In genomic region chr5:132736853-132737833, GRCh38 we compare ENCODE assay signal across 8 cellular contexts. TPM values are rescaled to one million over a fixed set of nuclear protein-coding genes. Genes with fewer than 3 reads are reported as not detected.
DNase-seq lines count a peak whose midpoint lies in the region; ATAC-seq, FAIRE-seq and TF ChIP-seq lines count a peak whose summit lies in the region.

TSS of gene KIF3A (minus strand) at chr5:132737546. CDS start at chr5:132737419, 127 bp downstream.

- intact Hi-C loops in adrenal gland (cut with DNase I) = no loop called here
- intact Hi-C loops in heart right ventricle (cut with DNase I) = loop anchor here in 3 of 10 donors (5.0 kb wide), 3 partner anchors 35 to 85 kb away; partner anchors contain the start of gene SEPTIN8 (in 1 of the 3)
- intact Hi-C loops in posterior cingulate gyrus (cut with DNase I) = loop anchor here (5.0 to 10.0 kb wide), 2 partner anchors 130 to 182 kb away; partner anchors contain the start of genes GDF9, RAD50 and UQCRQ
- intact Hi-C loops in upper lobe of right lung (cut with DNase I) = no loop called here

- H3K36me3 ChIP-seq in adrenal gland (replicated peaks in 1 of 2) (no peaks in the 10 kb centered on the region), heart right ventricle (peaks cover 0 to 21% (median 0%) of the 10 kb centered on the region in 9 donors), upper lobe of right lung (no peaks in the 10 kb centered on the region)

- DNase-seq in GM12891 (ENCODE audit: insufficient read length, low spot score) = peak; percentile 97
- DNase-seq in NCI-H1436 treated with DMSO at 0.1 percent for 48 hours (lab: John Stamatoyannopoulos, UW) = peak; percentile 78
- peak; percentile 88 to 99 (median 96) for DNase-seq in T-cell
- peak; percentile 97 to 98 (median 98) for DNase-seq in adrenal gland
- DNase-seq in heart right ventricle = peak; percentile 95 to 99
- DNase-seq in posterior cingulate gyrus = peak; percentile 95 to 99 (median 96)
- DNase-seq in upper lobe of right lung = peak; percentile 99

- TF ChIP-seq CTCF in adrenal gland (IDR thresholded peaks at IDR 0.05) = peak in 3 of 6 experiments; percentile 22 to 40 (median 27)
- TF ChIP-seq CTCF in heart right ventricle (IDR thresholded peaks at IDR 0.05) = peak in 2 of 9 donors; percentile 26 to 35
- peak; percentile 5 for TF ChIP-seq CTCF in upper lobe of right lung (IDR thresholded peaks at IDR 0.05)

- POLR2A ChIA-PET in T-cell (lab: Charles Lee) = interaction anchor here (0.5 to 1.4 kb wide), 5 partner anchors 10 to 246 kb away, joined by 3 to 8 read pairs (median 5); partner anchors contain the start of genes CCNI2 (in 1 of the 2) and IRF1 (in 1 of the 2)

- peak within 1 kb of the TSS; percentile 88 to 92 (median 91) for H3K4me3 Mint-ChIP-seq in T-cell

- H3K36me3 Mint-ChIP-seq in T-cell = peaks cover 11% of the 10 kb centered on the region

- no peaks in the 10 kb centered on the region for H3K9me3 Mint-ChIP-seq in T-cell

- CTCF ChIA-PET in T-cell (lab: Charles Lee) = interaction anchor here (0.6 to 4.1 kb wide), 2 partner anchors 10 to 108 kb away, joined by 6 to 31 read pairs; partner anchors contain the start of gene CCNI2 (in 1 of the 2)

- H3K27ac Mint-ChIP-seq in T-cell = peak within 1 kb of the TSS; percentile 89 to 91

- H3K27me3 ChIP-seq in adrenal gland (no peaks in the 10 kb centered on the region), heart right ventricle (peaks cover 0 to 11% (median 0%) of the 10 kb centered on the region in 7 donors), upper lobe of right lung (no peaks in the 10 kb centered on the region)

- H3K4me1 ChIP-seq in adrenal gland (replicated peaks in 1 of 2) = peaks cover 5 to 6% of the 10 kb centered on the region in 2 donors
- H3K4me1 ChIP-seq in heart right ventricle = peaks cover 0 to 21% (median 17%) of the 10 kb centered on the region in 9 donors
- H3K4me1 ChIP-seq in upper lobe of right lung = peaks cover 15% of the 10 kb centered on the region

- peaks cover 36 to 41% (median 37%) of the 10 kb centered on the region in 3 donors for H3K4me1 Mint-ChIP-seq in T-cell

- H3K27ac ChIP-seq in adrenal gland (peak within 1 kb of the TSS in 4 of 5 donors; percentile 33 to 87 (median 57)), heart right ventricle (peak within 1 kb of the TSS in 9 of 10 donors; percentile 50 to 82 (median 72)), upper lobe of right lung (peak within 1 kb of the TSS; percentile 74)

- ATAC-seq in HG02840 (IDR thresholded peaks at IDR 0.05; ENCODE audit: low FRiP score, unreplicated experiment) (peak; percentile 89), T-cell (replicated peaks in 1 of 4) (peak; percentile 89 to 93 (median 90)), heart right ventricle (peak; percentile 99 to 100 (median 100)), upper lobe of right lung (peak; percentile 99)

- TF ChIP-seq POLR2A in GM12891 (IDR thresholded peaks at IDR 0.05; ENCODE audit: low read depth, low read length) (peak; percentile 69), adrenal gland (IDR thresholded peaks at IDR 0.05) (peak; percentile 47 to 53)

- H3K9me3 ChIP-seq in adrenal gland (replicated peaks in 1 of 3) (no peaks in the 10 kb centered on the region), heart right ventricle (no peaks in the 10 kb centered on the region), upper lobe of right lung (no peaks in the 10 kb centered on the region)

- 1 to 4% (median 1%) methylated on average over 18 to 81 of the region's 81 CpGs for WGBS in adrenal gland, 4 donors
- WGBS in heart right ventricle, 2 donors = 1% methylated on average over 81 of the region's 81 CpGs

- H3K27me3 Mint-ChIP-seq in T-cell = peaks cover 0 to 1% of the 10 kb centered on the region in 2 donors

- FAIRE-seq in GM12891 (lab: Jason Lieb, UNC) = peak; percentile 99

- H3K4me3 ChIP-seq in adrenal gland (peak within 1 kb of the TSS; percentile 37 to 96 (median 79)), heart right ventricle (peak within 1 kb of the TSS; percentile 63 to 99 (median 84)), upper lobe of right lung (peak within 1 kb of the TSS; percentile 87)

TF ChIP-seq in GM12891, 5 proteins besides CTCF, POLR2A, EP300 and RAD21:
- TF ChIP-seq POU2F2 (IDR thresholded peaks at IDR 0.05; ENCODE audit: low read depth, low read length) = peak; percentile 31; the same call in 1 of the 2 replicates
- peak; percentile 63 for TF ChIP-seq TAF1 (IDR thresholded peaks at IDR 0.05; ENCODE audit: low read depth, low read length)
- no peak for TF ChIP-seq SPI1 (IDR thresholded peaks at IDR 0.05; ENCODE audit: low read depth, low read length)
- peak; percentile 13 for TF ChIP-seq PAX5 (IDR thresholded peaks at IDR 0.05; ENCODE audit: insufficient read depth, low read length, severe bottlenecking)
- peak; percentile 79 for TF ChIP-seq POLR2AphosphoS5 (IDR thresholded peaks at IDR 0.05; ENCODE audit: low read depth, low read length)
TF ChIP-seq in GM12891: peak in this region for 4.

RNA-seq across cellular contexts. Expression of gene KIF3A, which starts in this region (rescaled TPM):
- 8.6 TPM for polyA plus RNA-seq in GM12891 (2012; ENCODE audit: low read depth, missing spikeins)
- 10 to 100 TPM; 13.8 to 15.9 (median 15.2) TPM for total RNA-seq in T-cell
- total RNA-seq in adrenal gland = 10 to 100 TPM in 3 of 8 donors, 1 to 10 TPM in 5; 5.6 to 18.0 (median 9.1) TPM
- 10 to 100 TPM in 2 of 3 donors, 1 to 10 TPM in 1; 4.1 to 26.8 (median 11.7) TPM for polyA plus RNA-seq in adrenal gland
- total RNA-seq in heart right ventricle = 10 to 100 TPM; 10.1 to 18.6 (median 13.1) TPM
- polyA plus RNA-seq in heart right ventricle = 10 to 100 TPM in 1 of 2 donors, 1 to 10 TPM in 1; 2.2 to 10.0 TPM
- 10.5 TPM for total RNA-seq in upper lobe of right lung

Comparison
In these comparisons a context has a peak if more than half of its experiments do, and no peak if none do; other contexts are left out.
1. Peak in every context shown above with its lines: DNase-seq, ATAC-seq, H3K4me3 ChIP-seq and H3K27ac ChIP-seq.